11 cellular contexts compared by ENCODE assay signal in the genomic region with DNA sequence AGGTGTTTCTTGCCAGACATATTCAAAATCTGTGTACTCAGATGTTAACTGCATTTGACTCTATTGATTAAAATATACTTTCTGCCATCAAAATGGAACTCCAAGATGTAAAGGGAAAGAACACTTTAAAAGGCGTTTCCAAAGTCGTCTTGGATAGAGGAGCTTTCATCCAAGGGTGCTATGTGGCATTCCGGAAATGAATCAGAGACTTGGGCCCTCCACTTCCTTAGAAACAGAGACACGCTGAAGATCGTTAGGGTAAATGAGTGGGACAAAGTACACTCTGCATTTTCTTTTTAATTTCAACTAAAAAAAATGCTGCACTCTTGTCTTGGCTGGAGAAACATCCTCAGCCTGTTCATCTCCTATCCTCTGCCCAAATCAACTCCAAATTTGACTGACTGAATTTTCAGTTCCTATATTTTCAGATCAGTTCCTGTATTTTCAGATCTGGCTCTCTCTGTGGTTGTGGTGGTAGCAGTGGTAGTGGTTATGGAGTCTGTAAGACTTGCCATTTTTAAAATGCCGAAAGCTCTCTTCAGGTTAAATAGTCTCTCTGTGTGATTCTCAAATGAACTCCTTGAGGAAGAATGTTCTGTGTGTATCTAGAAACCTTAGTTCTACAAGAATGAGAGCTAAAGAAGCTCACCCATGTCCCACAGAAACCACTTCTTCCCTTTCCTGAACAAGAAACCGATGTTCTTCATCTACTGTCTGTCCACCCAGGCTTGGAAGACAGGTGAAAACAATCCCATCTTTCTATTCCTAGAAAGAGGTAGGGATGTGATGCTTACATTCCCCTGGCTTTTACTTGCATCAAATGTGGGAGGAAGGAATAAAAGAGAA.
DNase-seq lines count a peak whose midpoint lies in the region; ATAC-seq and TF ChIP-seq lines count a peak whose summit lies in the region.
"Had no signal": no experiment of that assay in that cellular context is flagged by ENCODE, and none has a peak within 500 bp of the region (broad histone marks: within the 10 kb centered on the region; RNA-seq: fewer than 3 reads in every experiment).

No MANE protein-coding gene starts in this region.

- no peak overlapping the region for H3K4me3 Mint-ChIP-seq in MCF 10A (ENCODE audit: unreplicated experiment)
- H3K4me3 Mint-ChIP-seq in activated T-cell treated with anti-CD3 and anti-CD28 coated beads, Interleukin-2, amount 50 U/mL, for 4 hours = no peak overlapping the region
- no peak overlapping the region for H3K4me3 Mint-ChIP-seq in activated naive CD4-positive, alpha-beta T cell treated with anti-CD3 and anti-CD28 coated beads, Interleukin-2, amount 10 ng/mL, durations not matched to agents 7 days and 5 days
- H3K4me3 Mint-ChIP-seq: T-helper 1 cell treated with Interleukin-12 subunit alpha and Interleukin-12 subunit beta and Interleukin-4 antibody, amounts not matched to agents 30 μg/mL and 1 μg/mL, for 36 hours had no signal

- CTCF ChIA-PET in MCF 10A (lab: Yijun Ruan, JAX) = interaction anchor here (0.5 kb wide), 1 partner anchor 1146 kb away, joined by 3 read pairs; no protein-coding TSS in a partner anchor
- CTCF ChIA-PET in activated naive CD4-positive, alpha-beta T cell treated with anti-CD3 and anti-CD28 coated beads, Interleukin-2, amount 10 ng/mL, durations not matched to agents 7 days and 5 days (lab: Charles Lee) = no interaction called here

- H3K9ac ChIP-seq in OCI-LY3 (ENCODE audit: low read length) = peak overlapping the region; percentile 4; the same call in 1 of the 2 replicates

- TF ChIP-seq CTCF in MCF 10A (IDR thresholded peaks at IDR 0.05; ENCODE audit: unreplicated experiment) (no peak), breast epithelium (IDR thresholded peaks at IDR 0.05) (no peak), OCI-LY3 (IDR thresholded peaks at IDR 0.05; ENCODE audit: low read depth, low read length) (no peak), dorsolateral prefrontal cortex (IDR thresholded peaks at IDR 0.05 in 54 of 56, conservative IDR thresholded peaks at IDR 0.05 in 2 of 56; ENCODE audit: low read depth in 1 of 56, partially characterized antibody in 56 of 56) (no peak)

- H3K36me3 ChIP-seq in breast epithelium (no peaks in the 10 kb centered on the region), OCI-LY3 (replicated peaks; ENCODE audit: low read depth, low read length) (no peaks in the 10 kb centered on the region)

- POLR2A ChIA-PET in MCF 10A (lab: Yijun Ruan, JAX) = no interaction called here

- H3K4me1 Mint-ChIP-seq in MCF 10A (ENCODE audit: insufficient read depth, unreplicated experiment) = peaks cover 17% of the 10 kb centered on the region
- peaks cover 16% of the 10 kb centered on the region for H3K4me1 Mint-ChIP-seq in activated T-cell treated with anti-CD3 and anti-CD28 coated beads, Interleukin-2, amount 50 U/mL, for 4 hours (ENCODE audit: low read depth)
- H3K4me1 Mint-ChIP-seq in activated naive CD4-positive, alpha-beta T cell treated with anti-CD3 and anti-CD28 coated beads, Interleukin-2, amount 10 ng/mL, durations not matched to agents 7 days and 5 days = peaks cover 4% of the 10 kb centered on the region

- H3K4me1 ChIP-seq in breast epithelium (no peaks in the 10 kb centered on the region), OCI-LY3 (ENCODE audit: low read length) (peaks cover 27% of the 10 kb centered on the region)

- no peak overlapping the region for H3K27ac ChIP-seq in breast epithelium
- H3K27ac ChIP-seq in OCI-LY3 (ENCODE audit: low read length) = peak overlapping the region; percentile 63
- H3K27ac ChIP-seq in dorsolateral prefrontal cortex = no peak overlapping the region

- no peaks in the 10 kb centered on the region for H3K27me3 ChIP-seq in breast epithelium
- H3K27me3 ChIP-seq in OCI-LY3 (ENCODE audit: low read depth, low read length) = peaks cover 59% of the 10 kb centered on the region
- no peaks in the 10 kb centered on the region for H3K27me3 ChIP-seq in dorsolateral prefrontal cortex

- peak overlapping the region; percentile 91 for H3K4me2 ChIP-seq in OCI-LY3 (ENCODE audit: low read length)

- peaks cover 8% of the 10 kb centered on the region; the same call in 1 of the 2 replicates for H4K20me1 ChIP-seq in OCI-LY3 (ENCODE audit: insufficient read depth, low read length)

- DNase-seq in MCF 10A (ENCODE audit: unreplicated experiment) (peak; percentile 54), breast epithelium (ENCODE audit: low spot score in 2 of 2) (no peak), dorsolateral prefrontal cortex (no peak), NCI-H146 (lab: John Stamatoyannopoulos, UW) (no peak)
- no peak for DNase-seq in activated T-cell treated with anti-CD3 and anti-CD28 coated beads, Interleukin-2, amount 50 U/mL, for 4 hours
- no peak for DNase-seq in activated naive CD4-positive, alpha-beta T cell treated with anti-CD3 and anti-CD28 coated beads, Interleukin-2, amount 10 ng/mL, durations not matched to agents 7 days and 5 days
- DNase-seq: left cardiac atrium; stimulated activated CD4-positive, alpha-beta T cell treated with anti-CD3 and anti-CD28 coated beads, Interleukin-4, amount 100 ng/mL, for 24 hours had no signal

- ATAC-seq in HG03045 (IDR thresholded peaks at IDR 0.05; ENCODE audit: unreplicated experiment) = peak; percentile 83
- no peak for ATAC-seq in activated T-cell treated with anti-CD3 and anti-CD28 coated beads, Interleukin-2, amount 50 U/mL, for 4 hours
- ATAC-seq: left cardiac atrium had no signal

- H3K27me3 Mint-ChIP-seq in MCF 10A (ENCODE audit: insufficient read depth, unreplicated experiment) = no peaks in the 10 kb centered on the region
- no peaks in the 10 kb centered on the region for H3K27me3 Mint-ChIP-seq in activated T-cell treated with anti-CD3 and anti-CD28 coated beads, Interleukin-2, amount 50 U/mL, for 4 hours (ENCODE audit: low read depth)
- peaks cover 18% of the 10 kb centered on the region for H3K27me3 Mint-ChIP-seq in activated naive CD4-positive, alpha-beta T cell treated with anti-CD3 and anti-CD28 coated beads, Interleukin-2, amount 10 ng/mL, durations not matched to agents 7 days and 5 days

- H3K9me3 ChIP-seq in breast epithelium = no peaks in the 10 kb centered on the region
- no peaks in the 10 kb centered on the region for H3K9me3 ChIP-seq in OCI-LY3 (ENCODE audit: insufficient read depth, low read length)

- H2AFZ ChIP-seq in OCI-LY3 (ENCODE audit: low read depth, low read length) = no peak overlapping the region

- intact Hi-C loops in MCF 10A (cut with micrococcal nuclease) = no loop called here
- intact Hi-C loops in breast epithelium (cut with DNase I; ENCODE audit: low total_unique reads) = no loop called here
- intact Hi-C loops in dorsolateral prefrontal cortex (cut with DNase I) = no loop called here

- peak overlapping the region; percentile 53 for H3K27ac Mint-ChIP-seq in MCF 10A (ENCODE audit: low read depth, unreplicated experiment)
- H3K27ac Mint-ChIP-seq in activated naive CD4-positive, alpha-beta T cell treated with anti-CD3 and anti-CD28 coated beads, Interleukin-2, amount 10 ng/mL, durations not matched to agents 7 days and 5 days = no peak overlapping the region
- H3K27ac Mint-ChIP-seq: T-helper 1 cell treated with Interleukin-12 subunit alpha and Interleukin-12 subunit beta and Interleukin-4 antibody, amounts not matched to agents 30 μg/mL and 1 μg/mL, for 36 hours had no signal

- no peaks in the 10 kb centered on the region for H3K79me2 ChIP-seq in OCI-LY3 (ENCODE audit: low read length)

- no peaks in the 10 kb centered on the region for H3K9me3 Mint-ChIP-seq in MCF 10A (ENCODE audit: unreplicated experiment)
- H3K9me3 Mint-ChIP-seq in activated T-cell treated with anti-CD3 and anti-CD28 coated beads, Interleukin-2, amount 50 U/mL, for 4 hours = no peaks in the 10 kb centered on the region
- H3K9me3 Mint-ChIP-seq in activated naive CD4-positive, alpha-beta T cell treated with anti-CD3 and anti-CD28 coated beads, Interleukin-2, amount 10 ng/mL, durations not matched to agents 7 days and 5 days = no peaks in the 10 kb centered on the region
- H3K9me3 Mint-ChIP-seq: T-helper 1 cell treated with Interleukin-12 subunit alpha and Interleukin-12 subunit beta and Interleukin-4 antibody, amounts not matched to agents 30 μg/mL and 1 μg/mL, for 36 hours had no signal

- no peak for TF ChIP-seq POLR2A in breast epithelium (IDR thresholded peaks at IDR 0.05)

- no peak overlapping the region for H3K4me3 ChIP-seq in breast epithelium
- peak overlapping the region; percentile 55 for H3K4me3 ChIP-seq in OCI-LY3 (ENCODE audit: low read length)
- no peak overlapping the region for H3K4me3 ChIP-seq in dorsolateral prefrontal cortex

- no peaks in the 10 kb centered on the region for H3K36me3 Mint-ChIP-seq in MCF 10A (ENCODE audit: insufficient read depth, unreplicated experiment)
- no peaks in the 10 kb centered on the region for H3K36me3 Mint-ChIP-seq in activated T-cell treated with anti-CD3 and anti-CD28 coated beads, Interleukin-2, amount 50 U/mL, for 4 hours (ENCODE audit: insufficient read depth)
- H3K36me3 Mint-ChIP-seq in activated naive CD4-positive, alpha-beta T cell treated with anti-CD3 and anti-CD28 coated beads, Interleukin-2, amount 10 ng/mL, durations not matched to agents 7 days and 5 days = no peaks in the 10 kb centered on the region

- TSS peak; percentile 92 for BruUV-seq in MCF 10A (replicated peaks; lab: Mats Ljungman, UMichigan)
